Comparison of ENCODE assay signal across 11 cellular contexts in the genomic region with DNA sequence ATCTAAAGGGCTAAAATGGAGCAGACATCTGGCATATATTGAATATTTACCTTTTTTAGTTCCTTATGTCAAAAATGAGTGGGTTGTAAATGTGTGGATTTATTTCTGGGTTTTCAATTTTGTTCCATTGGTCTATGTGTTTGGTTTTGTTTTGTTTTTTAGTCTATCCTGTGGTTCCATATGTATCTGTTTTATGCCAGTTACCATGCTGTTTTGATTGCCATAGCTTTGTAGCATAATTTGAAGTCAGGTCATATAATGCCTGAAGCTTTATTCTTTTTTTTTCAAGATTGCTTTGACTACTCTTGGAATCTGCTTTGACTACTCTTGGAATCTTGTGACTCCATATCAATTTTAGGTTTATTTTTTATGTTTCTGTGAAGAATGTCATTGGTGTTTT.
"Had no signal": no experiment of that assay in that cellular context is flagged by ENCODE, and none has a peak within 500 bp of the region (broad histone marks: within the 10 kb centered on the region; RNA-seq: fewer than 3 reads in every experiment).

No MANE protein-coding gene starts in this region.

- H3K9ac ChIP-seq: GM23248 had no signal

- DNase-seq: GM23248, GOT3, H7, H9, HCEC 1CT, HFFc6 had no signal

- H3K27ac ChIP-seq: GM23248 had no signal

- H3K4me1 Mint-ChIP-seq: GM23338, H9 had no signal

- H3K36me3 ChIP-seq: HAP-1 had no signal

- H2AFZ ChIP-seq: GM23248, GM23338 had no signal

- H3K9me3 ChIP-seq: HAP-1 had no signal

- ATAC-seq: GM23338, HCT116 had no signal

- H3K27ac Mint-ChIP-seq: GM23338, H9, HFFc6 had no signal

- FAIRE-seq: H1, H54 had no signal

- H3K4me1 ChIP-seq: HAP-1 had no signal

- H3K4me2 ChIP-seq: GM23338 had no signal

- H3K4me3 ChIP-seq: GM23248, GM23338, HAP-1 had no signal

- H3K4me3 Mint-ChIP-seq: GM23338, H9, HFFc6 had no signal
